Comparison of ENCODE assay signal across 2 cellular contexts in the genomic region with DNA sequence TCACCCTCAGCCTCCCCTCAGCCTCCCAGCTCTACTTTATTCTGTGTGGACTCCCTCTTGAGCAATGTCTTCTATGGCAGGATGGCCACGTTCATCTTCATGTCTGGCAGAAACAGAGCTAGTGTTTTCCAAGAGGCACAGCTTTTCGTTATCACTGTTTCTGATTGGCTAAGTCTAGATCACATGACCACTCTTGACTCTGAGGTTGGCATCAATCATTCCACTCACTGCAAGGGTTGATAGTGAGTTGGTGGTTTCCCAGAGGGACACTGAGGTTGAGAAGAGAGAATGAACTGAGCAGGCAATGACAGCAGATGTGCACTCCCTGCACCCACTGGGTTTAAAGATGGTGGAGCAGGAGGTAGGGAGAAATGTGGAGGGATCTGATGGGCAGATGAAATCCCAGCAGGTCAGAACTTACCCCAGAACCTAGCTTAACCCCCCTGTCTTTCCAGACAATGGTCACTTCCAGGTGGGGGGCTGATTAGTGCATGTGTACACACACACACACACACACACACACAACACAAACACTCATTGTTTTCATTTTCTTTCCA.
TF ChIP-seq lines count a peak whose summit lies in the region.

No MANE protein-coding gene starts in this region.

TF ChIP-seq in HEK293, 187 proteins besides CTCF, POLR2A, EP300 and RAD21 (continued from another document):
- TF ChIP-seq, protein P1, sequence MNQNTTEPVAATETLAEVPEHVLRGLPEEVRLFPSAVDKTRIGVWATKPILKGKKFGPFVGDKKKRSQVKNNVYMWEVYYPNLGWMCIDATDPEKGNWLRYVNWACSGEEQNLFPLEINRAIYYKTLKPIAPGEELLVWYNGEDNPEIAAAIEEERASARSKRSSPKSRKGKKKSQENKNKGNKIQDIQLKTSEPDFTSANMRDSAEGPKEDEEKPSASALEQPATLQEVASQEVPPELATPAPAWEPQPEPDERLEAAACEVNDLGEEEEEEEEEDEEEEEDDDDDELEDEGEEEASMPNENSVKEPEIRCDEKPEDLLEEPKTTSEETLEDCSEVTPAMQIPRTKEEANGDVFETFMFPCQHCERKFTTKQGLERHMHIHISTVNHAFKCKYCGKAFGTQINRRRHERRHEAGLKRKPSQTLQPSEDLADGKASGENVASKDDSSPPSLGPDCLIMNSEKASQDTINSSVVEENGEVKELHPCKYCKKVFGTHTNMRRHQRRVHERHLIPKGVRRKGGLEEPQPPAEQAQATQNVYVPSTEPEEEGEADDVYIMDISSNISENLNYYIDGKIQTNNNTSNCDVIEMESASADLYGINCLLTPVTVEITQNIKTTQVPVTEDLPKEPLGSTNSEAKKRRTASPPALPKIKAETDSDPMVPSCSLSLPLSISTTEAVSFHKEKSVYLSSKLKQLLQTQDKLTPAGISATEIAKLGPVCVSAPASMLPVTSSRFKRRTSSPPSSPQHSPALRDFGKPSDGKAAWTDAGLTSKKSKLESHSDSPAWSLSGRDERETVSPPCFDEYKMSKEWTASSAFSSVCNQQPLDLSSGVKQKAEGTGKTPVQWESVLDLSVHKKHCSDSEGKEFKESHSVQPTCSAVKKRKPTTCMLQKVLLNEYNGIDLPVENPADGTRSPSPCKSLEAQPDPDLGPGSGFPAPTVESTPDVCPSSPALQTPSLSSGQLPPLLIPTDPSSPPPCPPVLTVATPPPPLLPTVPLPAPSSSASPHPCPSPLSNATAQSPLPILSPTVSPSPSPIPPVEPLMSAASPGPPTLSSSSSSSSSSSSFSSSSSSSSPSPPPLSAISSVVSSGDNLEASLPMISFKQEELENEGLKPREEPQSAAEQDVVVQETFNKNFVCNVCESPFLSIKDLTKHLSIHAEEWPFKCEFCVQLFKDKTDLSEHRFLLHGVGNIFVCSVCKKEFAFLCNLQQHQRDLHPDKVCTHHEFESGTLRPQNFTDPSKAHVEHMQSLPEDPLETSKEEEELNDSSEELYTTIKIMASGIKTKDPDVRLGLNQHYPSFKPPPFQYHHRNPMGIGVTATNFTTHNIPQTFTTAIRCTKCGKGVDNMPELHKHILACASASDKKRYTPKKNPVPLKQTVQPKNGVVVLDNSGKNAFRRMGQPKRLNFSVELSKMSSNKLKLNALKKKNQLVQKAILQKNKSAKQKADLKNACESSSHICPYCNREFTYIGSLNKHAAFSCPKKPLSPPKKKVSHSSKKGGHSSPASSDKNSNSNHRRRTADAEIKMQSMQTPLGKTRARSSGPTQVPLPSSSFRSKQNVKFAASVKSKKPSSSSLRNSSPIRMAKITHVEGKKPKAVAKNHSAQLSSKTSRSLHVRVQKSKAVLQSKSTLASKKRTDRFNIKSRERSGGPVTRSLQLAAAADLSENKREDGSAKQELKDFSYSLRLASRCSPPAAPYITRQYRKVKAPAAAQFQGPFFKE (tag by site-specific recombination; IDR thresholded peaks at IDR 0.05; ENCODE audit: borderline replicate concordance), result no peak
- TF ChIP-seq, protein P2, sequence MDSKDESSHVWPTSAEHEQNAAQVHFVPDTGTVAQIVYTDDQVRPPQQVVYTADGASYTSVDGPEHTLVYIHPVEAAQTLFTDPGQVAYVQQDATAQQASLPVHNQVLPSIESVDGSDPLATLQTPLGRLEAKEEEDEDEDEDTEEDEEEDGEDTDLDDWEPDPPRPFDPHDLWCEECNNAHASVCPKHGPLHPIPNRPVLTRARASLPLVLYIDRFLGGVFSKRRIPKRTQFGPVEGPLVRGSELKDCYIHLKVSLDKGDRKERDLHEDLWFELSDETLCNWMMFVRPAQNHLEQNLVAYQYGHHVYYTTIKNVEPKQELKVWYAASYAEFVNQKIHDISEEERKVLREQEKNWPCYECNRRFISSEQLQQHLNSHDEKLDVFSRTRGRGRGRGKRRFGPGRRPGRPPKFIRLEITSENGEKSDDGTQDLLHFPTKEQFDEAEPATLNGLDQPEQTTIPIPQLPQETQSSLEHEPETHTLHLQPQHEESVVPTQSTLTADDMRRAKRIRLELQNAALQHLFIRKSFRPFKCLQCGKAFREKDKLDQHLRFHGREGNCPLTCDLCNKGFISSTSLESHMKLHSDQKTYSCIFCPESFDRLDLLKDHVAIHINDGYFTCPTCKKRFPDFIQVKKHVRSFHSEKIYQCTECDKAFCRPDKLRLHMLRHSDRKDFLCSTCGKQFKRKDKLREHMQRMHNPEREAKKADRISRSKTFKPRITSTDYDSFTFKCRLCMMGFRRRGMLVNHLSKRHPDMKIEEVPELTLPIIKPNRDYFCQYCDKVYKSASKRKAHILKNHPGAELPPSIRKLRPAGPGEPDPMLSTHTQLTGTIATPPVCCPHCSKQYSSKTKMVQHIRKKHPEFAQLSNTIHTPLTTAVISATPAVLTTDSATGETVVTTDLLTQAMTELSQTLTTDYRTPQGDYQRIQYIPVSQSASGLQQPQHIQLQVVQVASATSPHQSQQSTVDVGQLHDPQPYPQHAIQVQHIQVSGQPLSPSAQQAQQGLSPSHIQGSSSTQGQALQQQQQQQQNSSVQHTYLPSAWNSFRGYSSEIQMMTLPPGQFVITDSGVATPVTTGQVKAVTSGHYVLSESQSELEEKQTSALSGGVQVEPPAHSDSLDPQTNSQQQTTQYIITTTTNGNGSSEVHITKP (tag by site-specific recombination; IDR thresholded peaks at IDR 0.05), result peak; percentile 98

TF ChIP-seq in WTC11, 78 proteins besides CTCF, POLR2A, EP300 and RAD21 (continued from another document):
- TF ChIP-seq, protein P3, sequence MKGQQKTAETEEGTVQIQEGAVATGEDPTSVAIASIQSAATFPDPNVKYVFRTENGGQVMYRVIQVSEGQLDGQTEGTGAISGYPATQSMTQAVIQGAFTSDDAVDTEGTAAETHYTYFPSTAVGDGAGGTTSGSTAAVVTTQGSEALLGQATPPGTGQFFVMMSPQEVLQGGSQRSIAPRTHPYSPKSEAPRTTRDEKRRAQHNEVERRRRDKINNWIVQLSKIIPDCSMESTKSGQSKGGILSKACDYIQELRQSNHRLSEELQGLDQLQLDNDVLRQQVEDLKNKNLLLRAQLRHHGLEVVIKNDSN (CRISPR knock-in tag; IDR thresholded peaks at IDR 0.05), result 0 out of 2 replicates have a peak, but pooled peaks have one; percentile 33
- TF ChIP-seq, protein P4, sequence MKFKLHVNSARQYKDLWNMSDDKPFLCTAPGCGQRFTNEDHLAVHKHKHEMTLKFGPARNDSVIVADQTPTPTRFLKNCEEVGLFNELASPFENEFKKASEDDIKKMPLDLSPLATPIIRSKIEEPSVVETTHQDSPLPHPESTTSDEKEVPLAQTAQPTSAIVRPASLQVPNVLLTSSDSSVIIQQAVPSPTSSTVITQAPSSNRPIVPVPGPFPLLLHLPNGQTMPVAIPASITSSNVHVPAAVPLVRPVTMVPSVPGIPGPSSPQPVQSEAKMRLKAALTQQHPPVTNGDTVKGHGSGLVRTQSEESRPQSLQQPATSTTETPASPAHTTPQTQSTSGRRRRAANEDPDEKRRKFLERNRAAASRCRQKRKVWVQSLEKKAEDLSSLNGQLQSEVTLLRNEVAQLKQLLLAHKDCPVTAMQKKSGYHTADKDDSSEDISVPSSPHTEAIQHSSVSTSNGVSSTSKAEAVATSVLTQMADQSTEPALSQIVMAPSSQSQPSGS (CRISPR knock-in tag; IDR thresholded peaks at IDR 0.05; ENCODE audit: borderline replicate concordance, low read depth), result no peak
